ENCODE assay signal across 29 cellular contexts in genomic region chr3:101268987-101269386, GRCh38.
"Had no signal": no experiment of that assay in that cellular context is flagged by ENCODE, and none has a peak within 500 bp of the region (broad histone marks: within the 10 kb centered on the region; RNA-seq: fewer than 3 reads in every experiment).

No MANE protein-coding gene starts in this region.

- H3K27me3 Mint-ChIP-seq: memory B cell; natural killer cell treated with Interleukin-12 subunit alpha and Interleukin-12 subunit beta and Interleukin-15 and Interleukin-18, amount 100 ng/mL, for 72 hours; stimulated activated memory B cell treated with anti-CD40 and anti-IgM and Interleukin-4, amounts not matched to agents 10 μg/mL and 1 μg/mL and 100 μg/mL, for 72 hours; stimulated activated naive CD8-positive, alpha-beta T cell treated with anti-CD3 and anti-CD28 coated beads, Interleukin-15, amount 100 ng/mL, for 72 hours had no signal

- H3K36me3 Mint-ChIP-seq: neural progenitor cell had no signal

- DNase-seq: hypothalamus; immature natural killer cell; kidney; left colon; left lung; midbrain; mucosa of descending colon; naive thymus-derived CD4-positive, alpha-beta T cell; occipital lobe; psoas muscle; right lobe of liver; stimulated activated CD4-positive, alpha-beta T cell treated with anti-CD3 and anti-CD28 coated beads, Interleukin-1b, Interleukin-23, amount 100 ng/mL, for 48 hours; stimulated activated CD4-positive, alpha-beta T cell treated with anti-CD3 and anti-CD28 coated beads, Interleukin-2, amount 100 ng/mL, for 48 hours; stimulated activated CD4-positive, alpha-beta T cell treated with anti-CD3 and anti-CD28 coated beads, Interleukin-4, amount 100 ng/mL, for 4 hours; stimulated activated CD8-positive, alpha-beta memory T cell treated with anti-CD3 and anti-CD28 coated beads, Interleukin-4, amount 100 ng/mL, for 48 hours; stimulated activated naive CD4-positive, alpha-beta T cell treated with Interleukin-2 at 50 U/mL for 16 hours; stimulated activated naive CD8-positive, alpha-beta T cell treated with anti-CD3 and anti-CD28 coated beads, Interleukin-15, amount 100 ng/mL, for 72 hours; substantia nigra; thyroid gland; trophoblast cell; upper lobe of right lung had no signal

- H3K4me1 Mint-ChIP-seq: immature natural killer cell; memory B cell; naive thymus-derived CD4-positive, alpha-beta T cell; stimulated activated memory B cell treated with anti-CD40 and anti-IgM and Interleukin-4, amounts not matched to agents 10 μg/mL and 1 μg/mL and 100 μg/mL, for 72 hours; stimulated activated naive CD8-positive, alpha-beta T cell treated with anti-CD3 and anti-CD28 coated beads, Interleukin-15, amount 100 ng/mL, for 72 hours had no signal

- ATAC-seq: left colon; left lung; mucosa of descending colon; naive thymus-derived CD4-positive, alpha-beta T cell; natural killer cell treated with Interleukin-12 subunit alpha and Interleukin-12 subunit beta and Interleukin-15 and Interleukin-18, amount 100 ng/mL, for 72 hours; psoas muscle; right lobe of liver; stimulated activated memory B cell treated with anti-CD40 and anti-IgM and Interleukin-4, amounts not matched to agents 10 μg/mL and 1 μg/mL and 100 μg/mL, for 72 hours; stimulated activated naive CD8-positive, alpha-beta T cell treated with anti-CD3 and anti-CD28 coated beads, Interleukin-15, amount 100 ng/mL, for 72 hours; upper lobe of right lung had no signal

- H3K9me3 Mint-ChIP-seq: immature natural killer cell; memory B cell; naive thymus-derived CD4-positive, alpha-beta T cell; natural killer cell treated with Interleukin-12 subunit alpha and Interleukin-12 subunit beta and Interleukin-15 and Interleukin-18, amount 100 ng/mL, for 72 hours; neural progenitor cell; stimulated activated memory B cell treated with anti-CD40 and anti-IgM and Interleukin-4, amounts not matched to agents 10 μg/mL and 1 μg/mL and 100 μg/mL, for 72 hours; stimulated activated naive CD8-positive, alpha-beta T cell treated with anti-CD3 and anti-CD28 coated beads, Interleukin-15, amount 100 ng/mL, for 72 hours had no signal

- H3K4me3 Mint-ChIP-seq: immature natural killer cell; memory B cell; naive thymus-derived CD4-positive, alpha-beta T cell; natural killer cell treated with Interleukin-12 subunit alpha and Interleukin-12 subunit beta and Interleukin-15 and Interleukin-18, amount 100 ng/mL, for 72 hours; neural progenitor cell; stimulated activated memory B cell treated with anti-CD40 and anti-IgM and Interleukin-4, amounts not matched to agents 10 μg/mL and 1 μg/mL and 100 μg/mL, for 72 hours; stimulated activated naive CD8-positive, alpha-beta T cell treated with anti-CD3 and anti-CD28 coated beads, Interleukin-15, amount 100 ng/mL, for 72 hours had no signal

- H3K36me3 ChIP-seq: left lung, neural progenitor cell, neutrophil, right lobe of liver, thyroid gland, upper lobe of right lung had no signal

- H3K4me3 ChIP-seq: left lung, lung, mucosa of descending colon, neural progenitor cell, psoas muscle, right lobe of liver, smooth muscle cell, thyroid gland, upper lobe of right lung had no signal

- H3K27ac Mint-ChIP-seq: immature natural killer cell; memory B cell; naive thymus-derived CD4-positive, alpha-beta T cell; natural killer cell treated with Interleukin-12 subunit alpha and Interleukin-12 subunit beta and Interleukin-15 and Interleukin-18, amount 100 ng/mL, for 72 hours; neural progenitor cell; stimulated activated memory B cell treated with anti-CD40 and anti-IgM and Interleukin-4, amounts not matched to agents 10 μg/mL and 1 μg/mL and 100 μg/mL, for 72 hours; stimulated activated naive CD8-positive, alpha-beta T cell treated with anti-CD3 and anti-CD28 coated beads, Interleukin-15, amount 100 ng/mL, for 72 hours had no signal

- H3K9me3 ChIP-seq: mucosa of descending colon, neutrophil, psoas muscle, right lobe of liver, thyroid gland, upper lobe of right lung had no signal

- H3K4me1 ChIP-seq: left lung, neural progenitor cell, parathyroid adenoma, psoas muscle, right lobe of liver, thyroid gland, upper lobe of right lung had no signal

- H3K27me3 ChIP-seq: neutrophil, right lobe of liver, thyroid gland, upper lobe of right lung had no signal

- H3K27ac ChIP-seq: left lung, neural progenitor cell, neutrophil, parathyroid adenoma, psoas muscle, right lobe of liver, thyroid gland, upper lobe of right lung had no signal
